In the genomic region with DNA sequence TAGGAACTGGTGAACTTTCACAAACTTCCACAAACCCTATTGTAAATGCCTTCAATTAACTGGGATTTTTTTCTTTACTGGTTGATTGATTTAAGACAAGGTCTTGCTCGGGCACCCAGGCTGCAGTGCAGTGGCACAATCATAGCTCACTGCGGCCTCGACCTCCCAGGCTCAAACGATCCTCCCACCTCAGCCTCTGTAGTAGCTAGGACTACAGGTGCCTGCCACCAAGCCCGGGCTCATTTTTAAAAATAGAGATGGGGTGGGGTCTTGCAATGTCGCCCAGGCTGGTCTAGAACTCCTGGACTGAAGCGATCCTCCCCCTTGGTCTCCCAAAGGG, we compare ENCODE assay signal across 9 cellular contexts. TPM values are rescaled to one million over a fixed set of nuclear protein-coding genes. Genes with fewer than 3 reads are reported as not detected.
A peak's percentile ranks its signal among the peaks of the same experiment; 100 is the strongest.
DNase-seq lines count a peak whose midpoint lies in the region; ATAC-seq, FAIRE-seq and TF ChIP-seq lines count a peak whose summit lies in the region.
"Had no signal": no experiment of that assay in that cellular context is flagged by ENCODE, and none has a peak within 500 bp of the region (broad histone marks: within the 10 kb centered on the region; RNA-seq: fewer than 3 reads in every experiment).

No MANE protein-coding gene starts in this region.

- no peaks in the 10 kb centered on the region for H3K9me3 ChIP-seq in hepatocyte (ENCODE audit: low read depth)

- H3K27me3 ChIP-seq in hepatocyte, result no peaks in the 10 kb centered on the region

- H3K4me3 Mint-ChIP-seq in activated CD4-positive, alpha-beta memory T cell treated with anti-CD3 and anti-CD28 coated beads, Interleukin-2, amount 10 ng/mL, durations not matched to agents 7 days and 5 days, result peak overlapping the region; percentile 62
- peak overlapping the region; percentile 81 for H3K4me3 Mint-ChIP-seq in stimulated activated memory B cell treated with anti-CD40 and anti-IgM and Interleukin-4, amounts not matched to agents 10 μg/mL and 1 μg/mL and 100 μg/mL, for 72 hours

- ATAC-seq in stimulated activated memory B cell treated with anti-CD40 and anti-IgM and Interleukin-4, amounts not matched to agents 10 μg/mL and 1 μg/mL and 100 μg/mL, for 72 hours, result peak; percentile 31

- peak; percentile 24 for DNase-seq in NOMO-1 treated with DMSO at 0.1 percent for 48 hours (lab: John Stamatoyannopoulos, UW; ENCODE audit: unreplicated experiment)
- DNase-seq in NOMO-1 (lab: John Stamatoyannopoulos, UW; ENCODE audit: unreplicated experiment in 2 of 2), result no peak
- DNase-seq in activated CD4-positive, alpha-beta memory T cell treated with anti-CD3 and anti-CD28 coated beads, Interleukin-2, amount 10 ng/mL, durations not matched to agents 7 days and 5 days, result no peak
- no peak for DNase-seq in hepatocyte (ENCODE audit: low spot score)
- no peak for DNase-seq in frontal cortex (ENCODE audit: low spot score in 2 of 2)
- no peak for DNase-seq in HPDE6-E6E7 (ENCODE audit: extremely low spot score)
- no peak for DNase-seq in H54 (ENCODE audit: insufficient read length, low spot score)

- H3K27me3 Mint-ChIP-seq in activated CD4-positive, alpha-beta memory T cell treated with anti-CD3 and anti-CD28 coated beads, Interleukin-2, amount 10 ng/mL, durations not matched to agents 7 days and 5 days, result peaks cover 31% of the 10 kb centered on the region
- no peaks in the 10 kb centered on the region for H3K27me3 Mint-ChIP-seq in stimulated activated memory B cell treated with anti-CD40 and anti-IgM and Interleukin-4, amounts not matched to agents 10 μg/mL and 1 μg/mL and 100 μg/mL, for 72 hours

- no peaks in the 10 kb centered on the region for H3K36me3 ChIP-seq in hepatocyte (replicated peaks; ENCODE audit: insufficient read depth, low read depth)

- peak overlapping the region; percentile 87 for H2AFZ ChIP-seq in hepatocyte

- H3K9me3 Mint-ChIP-seq in activated CD4-positive, alpha-beta memory T cell treated with anti-CD3 and anti-CD28 coated beads, Interleukin-2, amount 10 ng/mL, durations not matched to agents 7 days and 5 days, result no peaks in the 10 kb centered on the region
- H3K9me3 Mint-ChIP-seq in stimulated activated memory B cell treated with anti-CD40 and anti-IgM and Interleukin-4, amounts not matched to agents 10 μg/mL and 1 μg/mL and 100 μg/mL, for 72 hours, result peaks cover 3% of the 10 kb centered on the region

- FAIRE-seq in frontal cortex (lab: Jason Lieb, UNC) (no peak), H54 (lab: Jason Lieb, UNC) (no peak)

- POLR2A ChIA-PET in activated CD4-positive, alpha-beta memory T cell treated with anti-CD3 and anti-CD28 coated beads, Interleukin-2, amount 10 ng/mL, durations not matched to agents 7 days and 5 days (lab: Charles Lee), result interaction anchor here (0.7 to 1.3 kb wide), 3 partner anchors 36 to 90 kb away, joined by 3 to 4 read pairs (median 3); no protein-coding TSS in a partner anchor

- H3K4me1 Mint-ChIP-seq in activated CD4-positive, alpha-beta memory T cell treated with anti-CD3 and anti-CD28 coated beads, Interleukin-2, amount 10 ng/mL, durations not matched to agents 7 days and 5 days, result peaks cover 21% of the 10 kb centered on the region
- H3K4me1 Mint-ChIP-seq in stimulated activated memory B cell treated with anti-CD40 and anti-IgM and Interleukin-4, amounts not matched to agents 10 μg/mL and 1 μg/mL and 100 μg/mL, for 72 hours, result peaks cover 16% of the 10 kb centered on the region

- peaks cover 16% of the 10 kb centered on the region for H3K4me1 ChIP-seq in hepatocyte (ENCODE audit: insufficient read depth)

- peak overlapping the region; percentile 95 for H3K4me2 ChIP-seq in hepatocyte

- H3K4me3 ChIP-seq in hepatocyte, result no peak overlapping the region

- TF ChIP-seq POLR2A in H54 (IDR thresholded peaks at IDR 0.05; ENCODE audit: low read depth, low read length), result no peak

- TF ChIP-seq CTCF in hepatocyte (IDR thresholded peaks at IDR 0.05; ENCODE audit: poor library complexity), result no peak

- H3K36me3 Mint-ChIP-seq in activated CD4-positive, alpha-beta memory T cell treated with anti-CD3 and anti-CD28 coated beads, Interleukin-2, amount 10 ng/mL, durations not matched to agents 7 days and 5 days (ENCODE audit: low read depth), result no peaks in the 10 kb centered on the region
- H3K36me3 Mint-ChIP-seq in stimulated activated memory B cell treated with anti-CD40 and anti-IgM and Interleukin-4, amounts not matched to agents 10 μg/mL and 1 μg/mL and 100 μg/mL, for 72 hours, result peaks cover 4% of the 10 kb centered on the region

- no peaks in the 10 kb centered on the region for H3K79me2 ChIP-seq in hepatocyte

- H3K27ac ChIP-seq in hepatocyte, result peak overlapping the region; percentile 65

- no peaks in the 10 kb centered on the region for H3K9me2 ChIP-seq in hepatocyte (replicated peaks; ENCODE audit: insufficient read depth)

- no peaks in the 10 kb centered on the region for H4K20me1 ChIP-seq in hepatocyte (ENCODE audit: insufficient read depth, poor library complexity, severe bottlenecking)

- H3K27ac Mint-ChIP-seq in activated CD4-positive, alpha-beta memory T cell treated with anti-CD3 and anti-CD28 coated beads, Interleukin-2, amount 10 ng/mL, durations not matched to agents 7 days and 5 days, result no peak overlapping the region
- peak overlapping the region; percentile 72 for H3K27ac Mint-ChIP-seq in stimulated activated memory B cell treated with anti-CD40 and anti-IgM and Interleukin-4, amounts not matched to agents 10 μg/mL and 1 μg/mL and 100 μg/mL, for 72 hours

- WGBS in hepatocyte (ENCODE audit: low lambda C conversion rate, missing lambda C conversion rate), result 84% methylated on average over 7 of the region's 7 CpGs

- CTCF ChIA-PET in activated CD4-positive, alpha-beta memory T cell treated with anti-CD3 and anti-CD28 coated beads, Interleukin-2, amount 10 ng/mL, durations not matched to agents 7 days and 5 days (lab: Charles Lee), result interaction anchor here (0.8 to 4.7 kb wide), 14 partner anchors 13 to 104 kb away, joined by 3 to 49 read pairs (median 4); a partner anchor contains a TSS

RNA-seq across cellular contexts. Expression of a gene that starts 35.7 kb away (rescaled TPM):
- 10 to 100 TPM; 42.0 to 51.1 TPM for total RNA-seq in activated CD4-positive, alpha-beta memory T cell treated with anti-CD3 and anti-CD28 coated beads, Interleukin-2, amount 10 ng/mL, durations not matched to agents 7 days and 5 days
- total RNA-seq in hepatocyte (2.5 and 4.1 TPM in 2 replicates), frontal cortex (2.9 TPM)
- 5.0 and 8.0 TPM in 2 replicates for polyA plus RNA-seq in hepatocyte

RNA-seq across cellular contexts. Expression of a gene that starts 44.3 kb away (rescaled TPM):
- total RNA-seq in activated CD4-positive, alpha-beta memory T cell treated with anti-CD3 and anti-CD28 coated beads, Interleukin-2, amount 10 ng/mL, durations not matched to agents 7 days and 5 days, result 100 to 1,000 TPM; 164 to 167 TPM
- total RNA-seq in hepatocyte (115 and 133 TPM in 2 replicates), frontal cortex (48.5 TPM)
- polyA plus RNA-seq in hepatocyte, result 178 and 202 TPM in 2 replicates

RNA-seq across cellular contexts. Expression of a gene that starts 56.0 kb away (rescaled TPM):
- not detected for total RNA-seq in activated CD4-positive, alpha-beta memory T cell treated with anti-CD3 and anti-CD28 coated beads, Interleukin-2, amount 10 ng/mL, durations not matched to agents 7 days and 5 days
- total RNA-seq in hepatocyte, result not detected in 2 replicates
- not detected in 2 replicates for polyA plus RNA-seq in hepatocyte
- total RNA-seq in frontal cortex, result not detected
- total RNA-seq: A172 had no signal
